10 cellular contexts compared by ENCODE assay signal in the genomic region with DNA sequence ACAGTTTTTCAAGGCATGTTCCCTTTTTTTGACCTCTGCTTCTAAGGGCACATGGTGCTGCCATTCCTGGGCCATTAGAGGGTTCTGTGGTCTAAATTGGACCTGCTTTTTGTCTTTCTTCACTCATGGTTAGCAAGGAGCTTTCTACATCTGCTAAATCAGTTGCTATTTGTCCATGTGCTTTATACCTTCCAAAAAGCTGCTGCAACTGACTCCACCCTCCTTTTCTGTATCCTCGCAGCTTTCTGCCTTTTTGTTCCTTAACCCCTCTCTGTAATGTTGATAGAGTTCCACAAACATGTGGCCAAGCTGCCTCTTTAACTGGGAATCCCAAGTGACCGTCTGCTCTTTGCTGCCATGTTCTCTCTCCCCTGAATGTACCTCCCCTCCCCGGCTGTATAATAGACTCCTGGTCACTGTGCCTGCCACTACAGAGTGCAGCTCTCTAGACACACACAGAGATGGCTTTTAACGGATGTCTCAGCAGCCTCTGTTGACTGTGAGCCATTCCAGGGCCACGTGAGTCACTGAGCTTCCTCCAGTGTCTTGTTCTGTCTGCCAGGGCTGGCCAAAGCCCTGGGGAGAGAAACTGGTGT. TPM values are rescaled to one million over a fixed set of nuclear protein-coding genes. Genes with fewer than 3 reads are reported as not detected.
DNase-seq lines count a peak whose midpoint lies in the region; FAIRE-seq and TF ChIP-seq lines count a peak whose summit lies in the region.
"Had no signal": no experiment of that assay in that cellular context is flagged by ENCODE, and none has a peak within 500 bp of the region (broad histone marks: within the 10 kb centered on the region; RNA-seq: fewer than 3 reads in every experiment).

No MANE protein-coding gene starts in this region.

- no peaks in the 10 kb centered on the region for H3K4me1 Mint-ChIP-seq in activated naive CD4-positive, alpha-beta T cell treated with anti-CD3 and anti-CD28 coated beads, Interleukin-2, amount 10 ng/mL, durations not matched to agents 7 days and 5 days

- H3K9ac ChIP-seq in keratinocyte (ENCODE audit: control insufficient read depth, extremely low read depth, insufficient read depth, low read length) = no peak overlapping the region

- intact Hi-C loops in prostate gland (cut with DNase I) = no loop called here

- H3K4me2 ChIP-seq in keratinocyte (ENCODE audit: control insufficient read depth, extremely low read depth, insufficient read depth, low read depth, low read length) = peak overlapping the region; percentile 68

- no peak for TF ChIP-seq EP300 in suprapubic skin (IDR thresholded peaks at IDR 0.05)

- TF ChIP-seq POLR2A in suprapubic skin (IDR thresholded peaks at IDR 0.05) = no peak
- TF ChIP-seq POLR2A in prostate gland (IDR thresholded peaks at IDR 0.05) = no peak

- no peaks in the 10 kb centered on the region for H3K9me1 ChIP-seq in keratinocyte (ENCODE audit: control insufficient read depth, extremely low read depth, insufficient read depth, low read length)

- CTCF ChIA-PET in activated naive CD4-positive, alpha-beta T cell treated with anti-CD3 and anti-CD28 coated beads, Interleukin-2, amount 10 ng/mL, durations not matched to agents 7 days and 5 days (lab: Charles Lee) = no interaction called here

- H3K4me1 ChIP-seq in keratinocyte (ENCODE audit: control insufficient read depth, extremely low read depth, insufficient read depth, low read length) (peaks cover 16% of the 10 kb centered on the region), suprapubic skin (peaks cover 23% of the 10 kb centered on the region), prostate gland (replicated peaks) (no peaks in the 10 kb centered on the region)

- H3K27me3 Mint-ChIP-seq in activated naive CD4-positive, alpha-beta T cell treated with anti-CD3 and anti-CD28 coated beads, Interleukin-2, amount 10 ng/mL, durations not matched to agents 7 days and 5 days = peaks cover 10% of the 10 kb centered on the region

- H3K9me3 Mint-ChIP-seq in activated naive CD4-positive, alpha-beta T cell treated with anti-CD3 and anti-CD28 coated beads, Interleukin-2, amount 10 ng/mL, durations not matched to agents 7 days and 5 days = no peaks in the 10 kb centered on the region

- H3K9me3 ChIP-seq in keratinocyte (ENCODE audit: control insufficient read depth, low read depth, low read length) (no peaks in the 10 kb centered on the region), suprapubic skin (no peaks in the 10 kb centered on the region), prostate gland (no peaks in the 10 kb centered on the region)

- no peak for FAIRE-seq in bronchial epithelial cell (lab: Jason Lieb, UNC)
- FAIRE-seq in keratinocyte (lab: Jason Lieb, UNC) = peak; percentile 74

- H3K4me3 ChIP-seq in bronchial epithelial cell (ENCODE audit: low read depth, low read length) (no peak overlapping the region), keratinocyte (ENCODE audit: control insufficient read depth in 2 of 3, extremely low read depth in 1 of 3, insufficient read depth in 2 of 3, low read depth in 1 of 3, low read length in 3 of 3) (no peak overlapping the region), suprapubic skin (no peak overlapping the region), prostate gland (no peak overlapping the region)

- DNase-seq in M059J (ENCODE audit: low read depth) = peak; percentile 85
- peak; percentile 28 for DNase-seq in bronchial epithelial cell (ENCODE audit: low read depth)
- no peak for DNase-seq in keratinocyte (ENCODE audit: low read depth, low spot score)
- DNase-seq in suprapubic skin (ENCODE audit: low spot score in 2 of 2) = no peak
- no peak for DNase-seq in prostate gland (ENCODE audit: low spot score)
- DNase-seq in NCI-H2107 treated with DMSO at 0.1 percent for 48 hours (lab: John Stamatoyannopoulos, UW; ENCODE audit: unreplicated experiment) = no peak
- DNase-seq in activated naive CD4-positive, alpha-beta T cell treated with anti-CD3 and anti-CD28 coated beads, Interleukin-2, amount 10 ng/mL, durations not matched to agents 7 days and 5 days = no peak
- DNase-seq: activated effector memory CD4-positive, alpha-beta T cell treated with anti-CD3 and anti-CD28 coated beads, Interleukin-2, amount 50 U/mL, for 16 hours; NCI-H2227 treated with DMSO at 0.1 percent for 48 hours had no signal

- peak overlapping the region; percentile 8 for H2AFZ ChIP-seq in keratinocyte (ENCODE audit: control insufficient read depth, low read length)

- no peaks in the 10 kb centered on the region for H3K79me2 ChIP-seq in keratinocyte (ENCODE audit: control insufficient read depth, insufficient read depth, low read length)

- H3K27ac ChIP-seq in keratinocyte (ENCODE audit: control insufficient read depth, insufficient read depth, low read length) (no peak overlapping the region), suprapubic skin (peak overlapping the region; percentile 75), prostate gland (no peak overlapping the region)

- dilution Hi-C loops in keratinocyte (cut with MboI; ENCODE audit: extremely low pct_ligation_motif_present, low sequenced_read_pairs) = no loop called here

- no peaks in the 10 kb centered on the region for H3K36me3 ChIP-seq in bronchial epithelial cell (ENCODE audit: control insufficient read depth, insufficient read depth, low read length)
- no peaks in the 10 kb centered on the region for H3K36me3 ChIP-seq in keratinocyte (ENCODE audit: control insufficient read depth in 2 of 2, extremely low read depth in 1 of 2, insufficient read depth in 2 of 2, low read length in 2 of 2)
- no peaks in the 10 kb centered on the region for H3K36me3 ChIP-seq in suprapubic skin
- no peaks in the 10 kb centered on the region for H3K36me3 ChIP-seq in prostate gland

- TF ChIP-seq CTCF in bronchial epithelial cell (IDR thresholded peaks at IDR 0.05; ENCODE audit: insufficient read depth, low read length, severe bottlenecking) (no peak), keratinocyte (optimal IDR thresholded peaks at IDR 0.05 in 1 of 3, IDR thresholded peaks at IDR 0.05 in 1 of 3, conservative IDR thresholded peaks at IDR 0.05 in 1 of 3; ENCODE audit: extremely low read depth in 1 of 3, insufficient read depth in 2 of 3, low read length in 3 of 3) (no peak), suprapubic skin (IDR thresholded peaks at IDR 0.05) (no peak), prostate gland (IDR thresholded peaks at IDR 0.05) (no peak)

- H4K20me1 ChIP-seq in keratinocyte (ENCODE audit: control insufficient read depth, extremely low read depth, insufficient read depth, low read length) = no peaks in the 10 kb centered on the region

- H3K36me3 Mint-ChIP-seq in activated naive CD4-positive, alpha-beta T cell treated with anti-CD3 and anti-CD28 coated beads, Interleukin-2, amount 10 ng/mL, durations not matched to agents 7 days and 5 days = no peaks in the 10 kb centered on the region

- no peak overlapping the region for H3K4me3 Mint-ChIP-seq in activated naive CD4-positive, alpha-beta T cell treated with anti-CD3 and anti-CD28 coated beads, Interleukin-2, amount 10 ng/mL, durations not matched to agents 7 days and 5 days

- no peaks in the 10 kb centered on the region for H3K27me3 ChIP-seq in bronchial epithelial cell (ENCODE audit: control insufficient read depth, insufficient read depth, low read length)
- no peaks in the 10 kb centered on the region for H3K27me3 ChIP-seq in keratinocyte (ENCODE audit: control insufficient read depth, extremely low read depth, insufficient read depth, low read length)
- no peaks in the 10 kb centered on the region for H3K27me3 ChIP-seq in suprapubic skin
- no peaks in the 10 kb centered on the region for H3K27me3 ChIP-seq in prostate gland (replicated peaks; ENCODE audit: insufficient read depth)

- H3K27ac Mint-ChIP-seq in activated naive CD4-positive, alpha-beta T cell treated with anti-CD3 and anti-CD28 coated beads, Interleukin-2, amount 10 ng/mL, durations not matched to agents 7 days and 5 days = no peak overlapping the region

- WGBS in suprapubic skin = 40% methylated on average over 5 of the region's 5 CpGs
- 50% methylated on average over 5 of the region's 5 CpGs for WGBS in prostate gland

RNA-seq across cellular contexts. Expression of gene TEKT3, which starts 57.4 kb away (rescaled TPM):
- total RNA-seq in M059J (2014; rRNA removed; shearing (Covaris generic)) = not detected in 2 replicates
- total RNA-seq in bronchial epithelial cell = not detected in 2 replicates
- polyA plus RNA-seq in keratinocyte = 0.12 to 0.19 TPM (median 0.16 TPM) in 3 replicates
- not detected for polyA plus RNA-seq in keratinocyte (2011; ENCODE audit: low read depth)
- 0.26 TPM in 1 of 2 replicates, not detected in the other for polyA plus RNA-seq in keratinocyte (2011; cell fraction: cytosol; rRNA removed)
- polyA plus RNA-seq in keratinocyte (2011; cell fraction: nucleus; rRNA removed) = 0.14 and 0.73 TPM in 2 replicates
- polyA plus RNA-seq in keratinocyte (2012; ENCODE audit: low replicate concordance) = not detected in 2 replicates
- polyA minus RNA-seq in keratinocyte = not detected in 3 replicates
- not detected for polyA minus RNA-seq in keratinocyte (2011; cell fraction: cytosol; rRNA and poly(A)+ RNA removed)
- not detected in 2 replicates for polyA minus RNA-seq in keratinocyte (2011; cell fraction: nucleus; rRNA and poly(A)+ RNA removed)
- not detected for total RNA-seq in suprapubic skin
- total RNA-seq in prostate gland = 1 to 10 TPM in 1 of 2 donors, not detected in 1; 3.2 TPM
- total RNA-seq: epithelial cell of proximal tubule had no signal

Comparison
In these comparisons a context has a peak if more than half of its experiments do, and no peak if none do; other contexts are left out.
1. DNase-seq: peak in M059J (single experiment) and bronchial epithelial cell (single experiment); none in keratinocyte (single experiment), suprapubic skin (0 of 2), prostate gland (single experiment), NCI-H2107 treated with DMSO at 0.1 percent for 48 hours (single experiment) and activated naive CD4-positive, alpha-beta T cell treated with anti-CD3 and anti-CD28 coated beads, Interleukin-2, amount 10 ng/mL, durations not matched to agents 7 days and 5 days (single experiment).